Comparison of ENCODE assay signal across 11 cellular contexts in the genomic region with DNA sequence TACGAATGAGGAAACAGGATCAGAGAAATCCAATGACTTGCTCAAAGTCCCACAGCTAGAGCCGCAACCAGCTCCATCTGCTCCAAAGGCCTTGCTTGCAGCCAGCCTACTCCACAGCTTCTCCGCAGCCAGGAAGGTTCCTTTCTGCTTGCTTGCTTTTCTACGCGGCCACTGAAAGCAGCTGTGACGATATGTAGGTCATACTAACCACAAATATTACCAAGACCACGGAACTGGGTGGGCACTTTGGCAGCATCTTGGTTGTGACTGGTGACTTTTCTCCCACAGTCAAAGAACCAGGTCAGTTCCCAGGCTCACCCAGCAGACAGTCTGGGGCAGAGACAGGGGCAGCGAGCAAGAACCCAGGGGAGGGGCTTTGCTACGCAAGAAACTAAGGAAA.
DNase-seq lines count a peak whose midpoint lies in the region; ATAC-seq and TF ChIP-seq lines count a peak whose summit lies in the region.
"Had no signal": no experiment of that assay in that cellular context is flagged by ENCODE, and none has a peak within 500 bp of the region (broad histone marks: within the 10 kb centered on the region; RNA-seq: fewer than 3 reads in every experiment).

No MANE protein-coding gene starts in this region.

- peaks cover 83% of the 10 kb centered on the region for H3K4me1 Mint-ChIP-seq in activated T-cell treated with anti-CD3 and anti-CD28 coated beads, Interleukin-2, amount 50 U/mL, for 4 hours (ENCODE audit: low read depth)
- H3K4me1 Mint-ChIP-seq in activated CD8-positive, alpha-beta T cell treated with anti-CD3 and anti-CD28 coated beads for 36 hours (ENCODE audit: low read depth) = peaks cover 60% of the 10 kb centered on the region

- CTCF ChIA-PET in activated CD8-positive, alpha-beta T cell treated with anti-CD3 and anti-CD28 coated beads for 36 hours (lab: Charles Lee) = interaction anchor here (2.0 kb wide), 1 partner anchor 10 kb away, joined by 8 read pairs; no protein-coding TSS in a partner anchor

- no peaks in the 10 kb centered on the region for H3K9me3 Mint-ChIP-seq in activated T-cell treated with anti-CD3 and anti-CD28 coated beads, Interleukin-2, amount 50 U/mL, for 4 hours
- H3K9me3 Mint-ChIP-seq in activated CD8-positive, alpha-beta T cell treated with anti-CD3 and anti-CD28 coated beads for 36 hours = no peaks in the 10 kb centered on the region

- H3K27ac Mint-ChIP-seq in activated CD8-positive, alpha-beta T cell treated with anti-CD3 and anti-CD28 coated beads for 36 hours = peak overlapping the region; percentile 46

- H3K4me3 Mint-ChIP-seq in activated T-cell treated with anti-CD3 and anti-CD28 coated beads, Interleukin-2, amount 50 U/mL, for 4 hours = peak overlapping the region; percentile 56
- no peak overlapping the region for H3K4me3 Mint-ChIP-seq in activated CD8-positive, alpha-beta T cell treated with anti-CD3 and anti-CD28 coated beads for 36 hours

- POLR2A ChIA-PET in activated CD8-positive, alpha-beta T cell treated with anti-CD3 and anti-CD28 coated beads for 36 hours (lab: Charles Lee) = interaction anchor here (2.1 kb wide), 1 partner anchor 8 kb away, joined by 7 read pairs; no protein-coding TSS in a partner anchor

- no peak for DNase-seq in activated T-cell treated with anti-CD3 and anti-CD28 coated beads, Interleukin-2, amount 50 U/mL, for 4 hours
- DNase-seq in activated T-cell treated with anti-CD3 and anti-CD28 coated beads, Interleukin-2, amount 50 U/mL, for 1 hour = no peak
- DNase-seq in activated CD8-positive, alpha-beta T cell treated with anti-CD3 and anti-CD28 coated beads for 36 hours = peak; percentile 42
- DNase-seq in left ventricle myocardium inferior (no peak), suprapubic skin (ENCODE audit: low spot score in 2 of 2) (no peak), kidney glomerular epithelial cell (lab: John Stamatoyannopoulos, UW) (no peak), OCI-M1 (lab: John Stamatoyannopoulos, UW) (no peak), NCI-H446 (lab: John Stamatoyannopoulos, UW) (no peak)
- DNase-seq: dermis blood vessel endothelial cell, NCI-H2171 had no signal

- peak overlapping the region; percentile 9 for H3K27ac ChIP-seq in left ventricle myocardium inferior (replicated peaks)
- H3K27ac ChIP-seq in suprapubic skin = peak overlapping the region; percentile 26

- H3K4me1 ChIP-seq in left ventricle myocardium inferior (peaks cover 89% of the 10 kb centered on the region), suprapubic skin (peaks cover 55% of the 10 kb centered on the region)

- H3K27me3 Mint-ChIP-seq in activated T-cell treated with anti-CD3 and anti-CD28 coated beads, Interleukin-2, amount 50 U/mL, for 4 hours (ENCODE audit: low read depth) = no peaks in the 10 kb centered on the region
- H3K27me3 Mint-ChIP-seq in activated CD8-positive, alpha-beta T cell treated with anti-CD3 and anti-CD28 coated beads for 36 hours = no peaks in the 10 kb centered on the region

- TF ChIP-seq EP300 in suprapubic skin (IDR thresholded peaks at IDR 0.05) = no peak

- ATAC-seq in activated T-cell treated with anti-CD3 and anti-CD28 coated beads, Interleukin-2, amount 50 U/mL, for 4 hours = peak in 1 of 2 donors; percentile 33
- peak; percentile 45 for ATAC-seq in activated CD8-positive, alpha-beta T cell treated with anti-CD3 and anti-CD28 coated beads for 36 hours
- ATAC-seq: left lung had no signal

- peaks cover 8% of the 10 kb centered on the region for H3K36me3 Mint-ChIP-seq in activated T-cell treated with anti-CD3 and anti-CD28 coated beads, Interleukin-2, amount 50 U/mL, for 4 hours (ENCODE audit: insufficient read depth)
- H3K36me3 Mint-ChIP-seq in activated CD8-positive, alpha-beta T cell treated with anti-CD3 and anti-CD28 coated beads for 36 hours (ENCODE audit: low read depth) = no peaks in the 10 kb centered on the region

- H3K27me3 ChIP-seq in left ventricle myocardium inferior (ENCODE audit: low read depth) (no peaks in the 10 kb centered on the region), suprapubic skin (no peaks in the 10 kb centered on the region)
- H3K27me3 ChIP-seq: left lung had no signal

- intact Hi-C loops in activated CD8-positive, alpha-beta T cell treated with anti-CD3 and anti-CD28 coated beads for 36 hours (cut with micrococcal nuclease) = no loop called here
- intact Hi-C loops in left ventricle myocardium inferior (cut with micrococcal nuclease) = no loop called here

- no peak for TF ChIP-seq CTCF in activated CD8-positive, alpha-beta T cell treated with anti-CD3 and anti-CD28 coated beads for 36 hours (IDR thresholded peaks at IDR 0.05)
- TF ChIP-seq CTCF in left ventricle myocardium inferior (IDR thresholded peaks at IDR 0.05; ENCODE audit: borderline replicate concordance) (no peak), suprapubic skin (IDR thresholded peaks at IDR 0.05) (no peak)

- WGBS in suprapubic skin = 54% methylated on average over 9 of the region's 9 CpGs

- H3K4me3 ChIP-seq in left ventricle myocardium inferior = no peak overlapping the region
- H3K4me3 ChIP-seq in suprapubic skin = no peak overlapping the region
- H3K4me3 ChIP-seq: left lung had no signal

- TF ChIP-seq POLR2A in suprapubic skin (IDR thresholded peaks at IDR 0.05) = no peak

- H3K9me3 ChIP-seq in left ventricle myocardium inferior (replicated peaks) = no peaks in the 10 kb centered on the region
- H3K9me3 ChIP-seq in suprapubic skin = no peaks in the 10 kb centered on the region
- H3K9me3 ChIP-seq: left lung had no signal

- H3K36me3 ChIP-seq in left ventricle myocardium inferior = no peaks in the 10 kb centered on the region
- H3K36me3 ChIP-seq in suprapubic skin = peaks cover 15% of the 10 kb centered on the region
